In genomic region chr6:34465551-34466241, GRCh38 we compare ENCODE assay signal across 9 cellular contexts. TPM values are rescaled to one million over a fixed set of nuclear protein-coding genes. Genes with fewer than 3 reads are reported as not detected.
A peak's percentile ranks its signal among the peaks of the same experiment; 100 is the strongest.
DNase-seq lines count a peak whose midpoint lies in the region; ATAC-seq and TF ChIP-seq lines count a peak whose summit lies in the region.
"Had no signal": no experiment of that assay in that cellular context is flagged by ENCODE, and none has a peak within 500 bp of the region (broad histone marks: within the 10 kb centered on the region; RNA-seq: fewer than 3 reads in every experiment).

Gene PACSIN1, plus strand, starts transcription at chr6:34466076. Its CDS starts 60,230 bp downstream, at chr6:34526306.

- peaks cover 15% of the 10 kb centered on the region for H3K4me1 Mint-ChIP-seq in Calu3 (ENCODE audit: low read depth, unreplicated experiment)
- peaks cover 4% of the 10 kb centered on the region for H3K4me1 Mint-ChIP-seq in activated naive CD4-positive, alpha-beta T cell treated with anti-CD3 and anti-CD28 coated beads, Interleukin-2, amount 10 ng/mL, durations not matched to agents 7 days and 5 days

- DNase-seq in Calu3, result peak; percentile 50
- no peak for DNase-seq in Jurkat, Clone E6-1 (ENCODE audit: low read depth, low spot score)
- peak; percentile 54 for DNase-seq in activated naive CD4-positive, alpha-beta T cell treated with anti-CD3 and anti-CD28 coated beads, Interleukin-2, amount 10 ng/mL, durations not matched to agents 7 days and 5 days
- DNase-seq in left ventricle myocardium inferior, result peak; percentile 22
- DNase-seq in activated effector memory CD4-positive, alpha-beta T cell treated with anti-CD3 and anti-CD28 coated beads, Interleukin-2, amount 50 U/mL, for 16 hours, result no peak
- no peak for DNase-seq in dermis blood vessel endothelial cell

- intact Hi-C loops in Calu3 (cut with micrococcal nuclease; ENCODE audit: unreplicated experiment) (loop anchor here (10.0 kb wide), 1 partner anchor 679 kb away; the partner anchor contains the start of gene TCP11), left ventricle myocardium inferior (cut with micrococcal nuclease) (no loop called here)

- peaks cover 17% of the 10 kb centered on the region for H3K4me1 ChIP-seq in left ventricle myocardium inferior

- no TSS peak for BruUV-seq in Calu3 (replicated peaks; lab: Mats Ljungman, UMichigan)

- no peak within 1 kb of the TSS for H3K27ac Mint-ChIP-seq in Calu3 (ENCODE audit: unreplicated experiment)
- no peak within 1 kb of the TSS for H3K27ac Mint-ChIP-seq in activated naive CD4-positive, alpha-beta T cell treated with anti-CD3 and anti-CD28 coated beads, Interleukin-2, amount 10 ng/mL, durations not matched to agents 7 days and 5 days

- no peaks in the 10 kb centered on the region for H3K9me3 Mint-ChIP-seq in Calu3 (ENCODE audit: low read depth, unreplicated experiment)
- H3K9me3 Mint-ChIP-seq in activated naive CD4-positive, alpha-beta T cell treated with anti-CD3 and anti-CD28 coated beads, Interleukin-2, amount 10 ng/mL, durations not matched to agents 7 days and 5 days, result no peaks in the 10 kb centered on the region

- no peak for ATAC-seq in GM21515 (IDR thresholded peaks at IDR 0.05; ENCODE audit: unreplicated experiment)

- no peak within 1 kb of the TSS for H3K27ac ChIP-seq in left ventricle myocardium inferior (replicated peaks)
- H3K27ac ChIP-seq in skin epidermis, result peak within 1 kb of the TSS in 1 of 21 experiments; percentile 7

- H3K9me3 ChIP-seq in left ventricle myocardium inferior (replicated peaks), result no peaks in the 10 kb centered on the region

- CTCF ChIA-PET in Calu3 (lab: Charles Lee), result interaction anchor here (1.1 to 1.9 kb wide), 2 partner anchors 10 to 143 kb away, joined by 3 to 8 read pairs; no protein-coding TSS in a partner anchor
- CTCF ChIA-PET in activated naive CD4-positive, alpha-beta T cell treated with anti-CD3 and anti-CD28 coated beads, Interleukin-2, amount 10 ng/mL, durations not matched to agents 7 days and 5 days (lab: Charles Lee), result interaction anchor here (1.4 to 1.8 kb wide), 2 partner anchors 144 to 270 kb away, joined by 4 to 5 read pairs; no protein-coding TSS in a partner anchor

- H3K27me3 Mint-ChIP-seq in Calu3 (ENCODE audit: unreplicated experiment), result peaks cover 39% of the 10 kb centered on the region
- peaks cover 78% of the 10 kb centered on the region for H3K27me3 Mint-ChIP-seq in activated naive CD4-positive, alpha-beta T cell treated with anti-CD3 and anti-CD28 coated beads, Interleukin-2, amount 10 ng/mL, durations not matched to agents 7 days and 5 days

- H3K4me3 Mint-ChIP-seq in Calu3 (ENCODE audit: low read depth, unreplicated experiment), result peak within 1 kb of the TSS; percentile 68
- H3K4me3 Mint-ChIP-seq in activated naive CD4-positive, alpha-beta T cell treated with anti-CD3 and anti-CD28 coated beads, Interleukin-2, amount 10 ng/mL, durations not matched to agents 7 days and 5 days, result peak within 1 kb of the TSS; percentile 56

- H3K36me3 Mint-ChIP-seq in Calu3 (ENCODE audit: insufficient read depth, unreplicated experiment), result peaks cover 9% of the 10 kb centered on the region
- no peaks in the 10 kb centered on the region for H3K36me3 Mint-ChIP-seq in activated naive CD4-positive, alpha-beta T cell treated with anti-CD3 and anti-CD28 coated beads, Interleukin-2, amount 10 ng/mL, durations not matched to agents 7 days and 5 days

- TF ChIP-seq CTCF in Calu3 (IDR thresholded peaks at IDR 0.05; ENCODE audit: unreplicated experiment) (no peak), left ventricle myocardium inferior (IDR thresholded peaks at IDR 0.05; ENCODE audit: borderline replicate concordance) (no peak)

- peaks cover 36% of the 10 kb centered on the region for H3K27me3 ChIP-seq in left ventricle myocardium inferior (ENCODE audit: low read depth)

- H3K4me3 ChIP-seq in Jurkat, Clone E6-1 (ENCODE audit: low read length), result peak within 1 kb of the TSS; percentile 27
- peak within 1 kb of the TSS; percentile 69 for H3K4me3 ChIP-seq in left ventricle myocardium inferior
- peak within 1 kb of the TSS in 5 of 7 experiments; percentile 12 to 37 (median 24) for H3K4me3 ChIP-seq in skin epidermis

- H3K36me3 ChIP-seq in left ventricle myocardium inferior, result no peaks in the 10 kb centered on the region

RNA-seq across cellular contexts. Expression of gene PACSIN1, which starts in this region (rescaled TPM):
- total RNA-seq in Calu3 (2022) (0.26 and 0.69 TPM in 2 replicates), left ventricle myocardium inferior (15.2 TPM), dermis blood vessel endothelial cell (not detected in 2 replicates)
- polyA plus RNA-seq in Jurkat, Clone E6-1 (2012; ENCODE audit: insufficient read depth, insufficient read length), result 1.1 TPM
- total RNA-seq: pulmonary artery endothelial cell had no signal

Comparison
In these comparisons a context has a peak if more than half of its experiments do, and no peak if none do; other contexts are left out.
1. Peak in DNase-seq in Calu3; RNA of the gene not detected or under 1 TPM.
2. DNase-seq: peak in activated naive CD4-positive, alpha-beta T cell treated with anti-CD3 and anti-CD28 coated beads, Interleukin-2, amount 10 ng/mL, durations not matched to agents 7 days and 5 days (single experiment) and left ventricle myocardium inferior (single experiment); none in Jurkat, Clone E6-1 (single experiment), activated effector memory CD4-positive, alpha-beta T cell treated with anti-CD3 and anti-CD28 coated beads, Interleukin-2, amount 50 U/mL, for 16 hours (single experiment) and dermis blood vessel endothelial cell (single experiment).
3. Peak in every context shown above with its lines, with median percentiles within 50 percentile points of each other: H3K4me3 ChIP-seq.